15 cellular contexts compared by ENCODE assay signal in genomic region chr1:47984175-47984789, GRCh38. TPM values are rescaled to one million over a fixed set of nuclear protein-coding genes. Genes with fewer than 3 reads are reported as not detected.
DNase-seq lines count a peak whose midpoint lies in the region; ATAC-seq and TF ChIP-seq lines count a peak whose summit lies in the region.
"Had no signal": no experiment of that assay in that cellular context is flagged by ENCODE, and none has a peak within 500 bp of the region (broad histone marks: within the 10 kb centered on the region; RNA-seq: fewer than 3 reads in every experiment).

No MANE protein-coding gene starts in this region.

- H2AK5ac ChIP-seq in mesenchymal stem cell (ENCODE audit: low read length, severe bottlenecking), result no peak overlapping the region

- H2BK5ac ChIP-seq in mesenchymal stem cell (ENCODE audit: low read depth, low read length, poor library complexity, severe bottlenecking), result no peak overlapping the region

- no peak overlapping the region for H2BK12ac ChIP-seq in mesenchymal stem cell (ENCODE audit: low read length in 2 of 2)

- no peak overlapping the region for H3K4me3 Mint-ChIP-seq in activated CD4-positive, alpha-beta T cell treated with anti-CD3 and anti-CD28 coated beads for 36 hours
- H3K4me3 Mint-ChIP-seq in immature natural killer cell, result no peak overlapping the region
- H3K4me3 Mint-ChIP-seq: memory B cell had no signal

- H3K4me2 ChIP-seq in mesenchymal stem cell (ENCODE audit: low read length, poor library complexity, severe bottlenecking), result peak overlapping the region; percentile 38

- no peak overlapping the region for H2BK120ac ChIP-seq in mesenchymal stem cell (ENCODE audit: low read depth, low read length)

- H4K91ac ChIP-seq in mesenchymal stem cell (ENCODE audit: low read length), result peak overlapping the region; percentile 28

- H3K9ac ChIP-seq in mesenchymal stem cell (ENCODE audit: low read length), result no peak overlapping the region

- H3K4ac ChIP-seq in mesenchymal stem cell (ENCODE audit: low read depth in 1 of 2, low read length in 2 of 2), result no peak overlapping the region

- H3K27me3 ChIP-seq in cardiac muscle cell (peaks cover 25% of the 10 kb centered on the region), mesenchymal stem cell (ENCODE audit: control insufficient read depth in 1 of 2, insufficient read depth in 1 of 2, low read length in 2 of 2) (peaks cover 19 to 56% of the 10 kb centered on the region in 2 experiments), thoracic aorta (replicated peaks; ENCODE audit: insufficient read depth) (no peaks in the 10 kb centered on the region)

- CTCF ChIA-PET in activated CD4-positive, alpha-beta T cell treated with anti-CD3 and anti-CD28 coated beads for 36 hours (lab: Charles Lee), result interaction anchor here (0.7 kb wide), 1 partner anchor 23 kb away, joined by 3 read pairs; no protein-coding TSS in a partner anchor

- no peak overlapping the region for H2AFZ ChIP-seq in mesenchymal stem cell (ENCODE audit: low read depth, low read length)

- ATAC-seq in activated CD4-positive, alpha-beta T cell treated with anti-CD3 and anti-CD28 coated beads for 36 hours, result peak; percentile 19
- ATAC-seq in thoracic aorta (ENCODE audit: insufficient number of reproducible peaks, low FRiP score, low read depth), result no peak

- POLR2A ChIA-PET in activated CD4-positive, alpha-beta T cell treated with anti-CD3 and anti-CD28 coated beads for 36 hours (lab: Charles Lee), result no interaction called here

- no peak overlapping the region for H3K18ac ChIP-seq in mesenchymal stem cell (ENCODE audit: low read depth in 1 of 2, low read length in 2 of 2)

- no peak overlapping the region for H4K8ac ChIP-seq in mesenchymal stem cell (ENCODE audit: low read length)

- H3K27ac ChIP-seq in cardiac muscle cell (no peak overlapping the region), mesenchymal stem cell (ENCODE audit: low read length, poor library complexity, severe bottlenecking) (no peak overlapping the region), thoracic aorta (no peak overlapping the region)
- H3K27ac ChIP-seq: 22Rv1, suprapubic skin had no signal

- H3K36me3 Mint-ChIP-seq in activated CD4-positive, alpha-beta T cell treated with anti-CD3 and anti-CD28 coated beads for 36 hours (ENCODE audit: low read depth), result no peaks in the 10 kb centered on the region
- no peaks in the 10 kb centered on the region for H3K36me3 Mint-ChIP-seq in immature natural killer cell
- H3K36me3 Mint-ChIP-seq: memory B cell had no signal

- intact Hi-C loops in activated CD4-positive, alpha-beta T cell treated with anti-CD3 and anti-CD28 coated beads for 36 hours (cut with DNase I, micrococcal nuclease), result no loop called here

- H2BK15ac ChIP-seq in mesenchymal stem cell (ENCODE audit: low read depth, poor library complexity, severe bottlenecking), result no peak overlapping the region

- H3K9me3 ChIP-seq in cardiac muscle cell (ENCODE audit: low read depth) (no peaks in the 10 kb centered on the region), mesenchymal stem cell (ENCODE audit: control insufficient read depth, low read length) (no peaks in the 10 kb centered on the region), thoracic aorta (no peaks in the 10 kb centered on the region)
- H3K9me3 ChIP-seq: suprapubic skin had no signal

- H3K4me1 ChIP-seq in cardiac muscle cell (ENCODE audit: low read depth) (peaks cover 17% of the 10 kb centered on the region), mesenchymal stem cell (ENCODE audit: control insufficient read depth, insufficient read depth, low read depth, low read length) (peaks cover 3% of the 10 kb centered on the region), thoracic aorta (ENCODE audit: control insufficient read depth in 1 of 2, low read depth in 2 of 2) (peaks cover 4 to 17% of the 10 kb centered on the region in 2 donors)

- no peak for TF ChIP-seq CTCF in cardiac muscle cell (IDR thresholded peaks at IDR 0.05; ENCODE audit: low read depth, low read length)
- no peak for TF ChIP-seq CTCF in thoracic aorta (IDR thresholded peaks at IDR 0.05)

- H3K4me1 Mint-ChIP-seq in activated CD4-positive, alpha-beta T cell treated with anti-CD3 and anti-CD28 coated beads for 36 hours, result peaks cover 3% of the 10 kb centered on the region
- H3K4me1 Mint-ChIP-seq in immature natural killer cell, result no peaks in the 10 kb centered on the region

- no peaks in the 10 kb centered on the region for H3K79me1 ChIP-seq in mesenchymal stem cell (replicated peaks; ENCODE audit: low read length, poor library complexity, severe bottlenecking)

- H3K27ac Mint-ChIP-seq in activated CD4-positive, alpha-beta T cell treated with anti-CD3 and anti-CD28 coated beads for 36 hours, result no peak overlapping the region
- no peak overlapping the region for H3K27ac Mint-ChIP-seq in immature natural killer cell
- H3K27ac Mint-ChIP-seq: memory B cell had no signal

- H3K23ac ChIP-seq in mesenchymal stem cell (ENCODE audit: low read length in 2 of 2), result peak overlapping the region in 1 of 2 experiments; percentile 50

- no peaks in the 10 kb centered on the region for H3K9me3 Mint-ChIP-seq in activated CD4-positive, alpha-beta T cell treated with anti-CD3 and anti-CD28 coated beads for 36 hours (ENCODE audit: low read depth)
- H3K9me3 Mint-ChIP-seq in immature natural killer cell, result no peaks in the 10 kb centered on the region
- H3K9me3 Mint-ChIP-seq: memory B cell had no signal

- peaks cover 39% of the 10 kb centered on the region for H3K27me3 Mint-ChIP-seq in activated CD4-positive, alpha-beta T cell treated with anti-CD3 and anti-CD28 coated beads for 36 hours
- peaks cover 5 to 16% (median 15%) of the 10 kb centered on the region in 3 donors for H3K27me3 Mint-ChIP-seq in immature natural killer cell (ENCODE audit: low read depth in 3 of 3)

- H3K36me3 ChIP-seq in cardiac muscle cell (no peaks in the 10 kb centered on the region), mesenchymal stem cell (ENCODE audit: control insufficient read depth in 1 of 2, insufficient read depth in 2 of 2, low read depth in 1 of 2, low read length in 2 of 2) (no peaks in the 10 kb centered on the region), thoracic aorta (no peaks in the 10 kb centered on the region)
- H3K36me3 ChIP-seq: suprapubic skin had no signal

- H3K4me3 ChIP-seq in cardiac muscle cell, result peak overlapping the region; percentile 18
- peak overlapping the region in 1 of 2 experiments; percentile 33 for H3K4me3 ChIP-seq in mesenchymal stem cell (ENCODE audit: insufficient read depth in 1 of 2, low read depth in 1 of 2, low read length in 2 of 2)
- H3K4me3 ChIP-seq in thoracic aorta, result peak overlapping the region; percentile 30
- H3K4me3 ChIP-seq: suprapubic skin had no signal

- H3K14ac ChIP-seq in mesenchymal stem cell (ENCODE audit: low read length in 2 of 2), result no peak overlapping the region

- DNase-seq in activated CD4-positive, alpha-beta T cell treated with anti-CD3 and anti-CD28 coated beads for 36 hours, result peak; percentile 26
- no peak for DNase-seq in activated CD4-positive, alpha-beta T cell treated with anti-CD3 and anti-CD28 coated beads for 1 hour
- DNase-seq in cardiac muscle cell (ENCODE audit: low read depth in 1 of 2, low spot score in 1 of 2) (peak; percentile 9 to 51), mesenchymal stem cell (no peak), thoracic aorta (ENCODE audit: low spot score) (no peak), immature natural killer cell (no peak), HT-29 (ENCODE audit: low spot score) (no peak)
- DNase-seq in central memory CD4-positive, alpha-beta T cell, result no peak
- DNase-seq: activated T-cell treated with anti-CD3 and anti-CD28 coated beads, Interleukin-2, amount 50 U/mL, for 1 hour; effector CD4-positive, alpha-beta T cell; NCI-H2107; NK-92 treated with Interleukin-12 subunit alpha and Interleukin-12 subunit beta, amount 100 ng/mL, for 24 hours had no signal

- WGBS in mesenchymal stem cell, result 11% methylated on average over 46 of the region's 46 CpGs

RNA-seq across cellular contexts. Expression of gene TRABD2B, which starts 12.9 kb away (rescaled TPM):
- not detected for total RNA-seq in activated CD4-positive, alpha-beta T cell treated with anti-CD3 and anti-CD28 coated beads for 36 hours
- 0.60 and 1.2 TPM in 2 replicates for total RNA-seq in cardiac muscle cell
- 0.10 and 0.82 TPM in 2 replicates for polyA plus RNA-seq in cardiac muscle cell
- polyA plus RNA-seq in mesenchymal stem cell (2013, experiment 1 of 2), result 0.28 TPM
- polyA plus RNA-seq in mesenchymal stem cell (2013, experiment 2 of 2), result 0.23 TPM
- total RNA-seq in thoracic aorta, result 10 to 100 TPM in 1 of 2 donors, 1 to 10 TPM in 1; 3.8 to 10.7 TPM
- not detected for polyA plus RNA-seq in immature natural killer cell
- total RNA-seq in HT-29 (2014; rRNA removed; shearing (Covaris generic)), result 0.05 TPM in 1 of 2 replicates, not detected in the other

Comparison
In these comparisons a context has a peak if more than half of its experiments do, and no peak if none do; other contexts are left out.
1. DNase-seq: peak in activated CD4-positive, alpha-beta T cell treated with anti-CD3 and anti-CD28 coated beads for 36 hours (single experiment) and cardiac muscle cell (2 of 2); none in activated CD4-positive, alpha-beta T cell treated with anti-CD3 and anti-CD28 coated beads for 1 hour (single experiment), mesenchymal stem cell (single experiment), thoracic aorta (single experiment), immature natural killer cell (0 of 3), central memory CD4-positive, alpha-beta T cell (single experiment) and HT-29 (single experiment).